Comparison of ENCODE assay signal across 22 cellular contexts in genomic region chr3:44874308-44874707, GRCh38. TPM values are rescaled to one million over a fixed set of nuclear protein-coding genes. Genes with fewer than 3 reads are reported as not detected.
DNase-seq lines count a peak whose midpoint lies in the region; ATAC-seq, FAIRE-seq and TF ChIP-seq lines count a peak whose summit lies in the region.
"Had no signal": no experiment of that assay in that cellular context is flagged by ENCODE, and none has a peak within 500 bp of the region (broad histone marks: within the 10 kb centered on the region; RNA-seq: fewer than 3 reads in every experiment).

Gene TGM4, plus strand, starts transcription at chr3:44874608. Its CDS starts 71 bp downstream, at chr3:44874679.

- H3K9ac ChIP-seq in IMR-90 (ENCODE audit: low read depth, low read length) (no peak within 1 kb of the TSS), mesenchymal stem cell (ENCODE audit: low read length) (no peak within 1 kb of the TSS), HepG2 (ENCODE audit: insufficient read depth, low read depth, low read length) (no peak within 1 kb of the TSS)
- H3K9ac ChIP-seq: BLaER1 had no signal

- TF ChIP-seq CTCF in IMR-90 (conservative IDR thresholded peaks at IDR 0.05; ENCODE audit: low read depth, low read length), result no peak
- TF ChIP-seq CTCF in type B pancreatic cell (conservative IDR thresholded peaks at IDR 0.05), result no peak
- TF ChIP-seq CTCF in HepG2 (CRISPR knock-in tag; IDR thresholded peaks at IDR 0.05), result no peak

- BruUV-seq in IMR-90 (replicated peaks; lab: Mats Ljungman, UMichigan) (no TSS peak), HepG2 (replicated peaks; lab: Mats Ljungman, UMichigan) (no TSS peak)

- no peak within 1 kb of the TSS for H2BK12ac ChIP-seq in mesenchymal stem cell (ENCODE audit: low read length in 2 of 2)

- in situ Hi-C loops in IMR-90 (cut with MboI; ENCODE audit: low sequenced_read_pairs), result no loop called here
- in situ Hi-C loops in HepG2 (cut with HindIII; ENCODE audit: extremely low pct_ligation_motif_present, low pct_unique_long_range_greater_than_20kb), result no loop called here

- no peak within 1 kb of the TSS for H2BK5ac ChIP-seq in IMR-90 (ENCODE audit: low read depth, low read length, poor library complexity, severe bottlenecking)
- H2BK5ac ChIP-seq in mesenchymal stem cell (ENCODE audit: low read depth, low read length, poor library complexity, severe bottlenecking), result no peak within 1 kb of the TSS

- ATAC-seq in IMR-90 (ENCODE audit: low read depth) (no peak), HepG2 (no peak), GM19397 (IDR thresholded peaks at IDR 0.05; ENCODE audit: unreplicated experiment) (no peak)
- ATAC-seq: A549; CD8-positive, alpha-beta T cell had no signal

- H4K91ac ChIP-seq in IMR-90 (ENCODE audit: insufficient read depth, low read depth, low read length) (no peak within 1 kb of the TSS), mesenchymal stem cell (ENCODE audit: low read length) (no peak within 1 kb of the TSS)

- CTCF ChIA-PET in IMR-90 (lab: Yijun Ruan, JAX) (no interaction called here), HepG2 (lab: Yijun Ruan, JAX; ENCODE audit: low intra/inter-chr PET ratio, low total read pairs) (no interaction called here)

- no peaks in the 10 kb centered on the region for H3K9me3 ChIP-seq in IMR-90 (ENCODE audit: control insufficient read depth, insufficient read depth, low read length)
- no peaks in the 10 kb centered on the region for H3K9me3 ChIP-seq in mesenchymal stem cell (ENCODE audit: control insufficient read depth, low read length)
- H3K9me3 ChIP-seq in HepG2 (ENCODE audit: low read length), result no peaks in the 10 kb centered on the region
- H3K9me3 ChIP-seq: A549, BE2C, BLaER1, Caco-2 had no signal

- H3K27me3 Mint-ChIP-seq in type B pancreatic cell, result no peaks in the 10 kb centered on the region
- H3K27me3 Mint-ChIP-seq: CD4-positive, alpha-beta T cell had no signal

- FAIRE-seq in HepG2 (lab: Jason Lieb, UNC), result no peak
- FAIRE-seq: A549, D721Med, G401.6, GM12891 had no signal

- no CpG with 5 or more reads among the region's 5 CpGs for whole genome bisulfite sequencing in IMR-90 (ENCODE audit: extremely low coverage in 2 of 2, insufficient read length in 1 of 2), 2 experiments
- 89% methylated on average over 5 of the region's 5 CpGs for WGBS in mesenchymal stem cell
- whole genome bisulfite sequencing in HepG2 (ENCODE audit: low lambda C conversion rate), result 60% methylated on average over 5 of the region's 5 CpGs

- no peak within 1 kb of the TSS for H3K14ac ChIP-seq in IMR-90 (replicated peaks; ENCODE audit: low read depth, low read length)
- no peak within 1 kb of the TSS for H3K14ac ChIP-seq in mesenchymal stem cell (ENCODE audit: low read length in 2 of 2)

- H3K4me2 ChIP-seq in IMR-90 (ENCODE audit: low read depth, low read length), result no peak within 1 kb of the TSS
- no peak within 1 kb of the TSS for H3K4me2 ChIP-seq in mesenchymal stem cell (ENCODE audit: low read length, poor library complexity, severe bottlenecking)
- H3K4me2 ChIP-seq in HepG2 (ENCODE audit: low read depth, low read length), result no peak within 1 kb of the TSS
- H3K4me2 ChIP-seq: A549, BLaER1 had no signal

- H4K8ac ChIP-seq in IMR-90 (ENCODE audit: low read depth in 2 of 2, low read length in 2 of 2) (no peak within 1 kb of the TSS), mesenchymal stem cell (ENCODE audit: low read length) (no peak within 1 kb of the TSS)

- no peaks in the 10 kb centered on the region for H3K4me1 Mint-ChIP-seq in type B pancreatic cell (ENCODE audit: unreplicated experiment)

- no peak within 1 kb of the TSS for H3K27ac Mint-ChIP-seq in type B pancreatic cell
- H3K27ac Mint-ChIP-seq: CD4-positive, alpha-beta T cell; CD8-positive, alpha-beta T cell had no signal

- H2AFZ ChIP-seq in IMR-90 (replicated peaks; ENCODE audit: low read length, poor library complexity) (peak within 1 kb of the TSS; percentile 28), mesenchymal stem cell (ENCODE audit: low read depth, low read length) (peak within 1 kb of the TSS; percentile 30), HepG2 (ENCODE audit: low read length) (no peak within 1 kb of the TSS)

- no peak within 1 kb of the TSS for H3K4ac ChIP-seq in IMR-90 (ENCODE audit: low read depth, low read length)
- no peak within 1 kb of the TSS for H3K4ac ChIP-seq in mesenchymal stem cell (ENCODE audit: low read depth in 1 of 2, low read length in 2 of 2)

- H3K18ac ChIP-seq in IMR-90 (ENCODE audit: low read depth, low read length) (no peak within 1 kb of the TSS), mesenchymal stem cell (ENCODE audit: low read depth in 1 of 2, low read length in 2 of 2) (no peak within 1 kb of the TSS)

- no peaks in the 10 kb centered on the region for H3K79me2 ChIP-seq in HepG2 (ENCODE audit: insufficient read depth, low read length)

- H2BK20ac ChIP-seq in IMR-90 (ENCODE audit: low read depth, low read length), result no peak within 1 kb of the TSS

- TF ChIP-seq POLR2A in IMR-90 (IDR thresholded peaks at IDR 0.05; ENCODE audit: low read depth, low read length) (no peak), HepG2 (IDR thresholded peaks at IDR 0.05; ENCODE audit: insufficient read depth in 1 of 2, low read depth in 2 of 2, low read length in 2 of 2) (no peak)

- DNase-seq in activated effector memory CD4-positive, alpha-beta T cell treated with anti-CD3 and anti-CD28 coated beads, Interleukin-2, amount 50 U/mL, for 16 hours, result peak; percentile 14
- no peak for DNase-seq in activated effector memory CD4-positive, alpha-beta T cell treated with Interleukin-2 at 50 U/mL for 16 hours
- DNase-seq in IMR-90 (no peak), mesenchymal stem cell (no peak), type B pancreatic cell (ENCODE audit: extremely low spot score, unreplicated experiment) (peak; percentile 29), HepG2 (ENCODE audit: low spot score) (no peak), superior temporal gyrus (ENCODE audit: extremely low spot score) (no peak)
- DNase-seq: BE2C; C1 segment of cervical spinal cord; Caco-2; Calu3; CD4-positive, alpha-beta T cell; CD8-positive, alpha-beta T cell; DMS79 treated with DMSO at 0.1 percent for 48 hours; GF-D8 had no signal

- no peaks in the 10 kb centered on the region for H3K9me1 ChIP-seq in IMR-90 (ENCODE audit: insufficient read depth, low read length)

- H3K79me1 ChIP-seq in IMR-90 (ENCODE audit: low read depth in 1 of 2, low read length in 2 of 2) (no peaks in the 10 kb centered on the region), mesenchymal stem cell (replicated peaks; ENCODE audit: low read length, poor library complexity, severe bottlenecking) (no peaks in the 10 kb centered on the region)

- H2AK5ac ChIP-seq in IMR-90 (ENCODE audit: low read depth, low read length) (no peak within 1 kb of the TSS), mesenchymal stem cell (ENCODE audit: low read length, severe bottlenecking) (no peak within 1 kb of the TSS)

- H3K27me3 ChIP-seq in IMR-90 (ENCODE audit: control insufficient read depth, insufficient read depth, low read length) (no peaks in the 10 kb centered on the region), mesenchymal stem cell (ENCODE audit: control insufficient read depth in 1 of 2, insufficient read depth in 1 of 2, low read length in 2 of 2) (no peaks in the 10 kb centered on the region), HepG2 (ENCODE audit: control insufficient read depth in 1 of 2, insufficient read depth in 2 of 2, low read length in 2 of 2) (no peaks in the 10 kb centered on the region)
- H3K27me3 ChIP-seq: BE2C, BLaER1 had no signal

- H2BK15ac ChIP-seq in IMR-90 (ENCODE audit: low read depth, low read length) (no peak within 1 kb of the TSS), mesenchymal stem cell (ENCODE audit: low read depth, poor library complexity, severe bottlenecking) (no peak within 1 kb of the TSS)

- no peaks in the 10 kb centered on the region for H3K4me1 ChIP-seq in IMR-90 (ENCODE audit: control insufficient read depth, insufficient read depth, low read length)
- no peaks in the 10 kb centered on the region for H3K4me1 ChIP-seq in mesenchymal stem cell (ENCODE audit: control insufficient read depth, insufficient read depth, low read depth, low read length)
- peaks cover 8% of the 10 kb centered on the region for H3K4me1 ChIP-seq in HepG2 (ENCODE audit: insufficient read depth, low read length)
- H3K4me1 ChIP-seq: BE2C, Caco-2 had no signal

- H4K20me1 ChIP-seq in IMR-90 (ENCODE audit: insufficient read depth, low read length) (no peaks in the 10 kb centered on the region), HepG2 (ENCODE audit: insufficient read depth, low read length) (no peaks in the 10 kb centered on the region)
- H4K20me1 ChIP-seq: BLaER1 had no signal

- H3K56ac ChIP-seq in IMR-90 (ENCODE audit: extremely low read depth, insufficient read depth, low read length), result no peak within 1 kb of the TSS

- H3K23ac ChIP-seq in IMR-90 (ENCODE audit: low read depth, low read length), result no peak within 1 kb of the TSS
- H3K23ac ChIP-seq in mesenchymal stem cell (ENCODE audit: low read length in 2 of 2), result no peak within 1 kb of the TSS

- no peak within 1 kb of the TSS for H2AK9ac ChIP-seq in IMR-90 (replicated peaks; ENCODE audit: low read depth, low read length, poor library complexity)

- dilution Hi-C loops in IMR-90 (cut with HindIII; ENCODE audit: low sequenced_read_pairs, unreplicated experiment), result no loop called here

- no peak for TF ChIP-seq RAD21 in IMR-90 (IDR thresholded peaks at IDR 0.05; ENCODE audit: low read length)
- no peak for TF ChIP-seq RAD21 in HepG2 (CRISPR knock-in tag; IDR thresholded peaks at IDR 0.05)

- H3K36me3 ChIP-seq in IMR-90 (ENCODE audit: control insufficient read depth, insufficient read depth, low read length) (no peaks in the 10 kb centered on the region), mesenchymal stem cell (ENCODE audit: control insufficient read depth in 1 of 2, insufficient read depth in 2 of 2, low read depth in 1 of 2, low read length in 2 of 2) (no peaks in the 10 kb centered on the region), HepG2 (replicated peaks in 1 of 2; ENCODE audit: control insufficient read depth in 1 of 2, insufficient read depth in 2 of 2, low read length in 2 of 2) (no peaks in the 10 kb centered on the region)
- H3K36me3 ChIP-seq: BE2C, BLaER1 had no signal

- intact Hi-C loops in IMR-90 (cut with micrococcal nuclease) (no loop called here), HepG2 (cut with micrococcal nuclease; ENCODE audit: unreplicated experiment) (no loop called here)

- H3K27ac ChIP-seq in IMR-90 (ENCODE audit: insufficient read depth, low read length), result no peak within 1 kb of the TSS
- no peak within 1 kb of the TSS for H3K27ac ChIP-seq in mesenchymal stem cell (ENCODE audit: low read length, poor library complexity, severe bottlenecking)
- no peak within 1 kb of the TSS for H3K27ac ChIP-seq in HepG2 (ENCODE audit: extremely low read length, insufficient read depth, low read length)
- H3K27ac ChIP-seq: 22Rv1, A549, BLaER1 had no signal

- H3K9me3 Mint-ChIP-seq in type B pancreatic cell, result no peaks in the 10 kb centered on the region
- H3K9me3 Mint-ChIP-seq: CD4-positive, alpha-beta T cell; CD8-positive, alpha-beta T cell had no signal

- H4K5ac ChIP-seq in IMR-90 (ENCODE audit: low read depth, low read length), result no peak within 1 kb of the TSS

- H3K36me3 Mint-ChIP-seq in type B pancreatic cell, result no peaks in the 10 kb centered on the region
- H3K36me3 Mint-ChIP-seq: CD8-positive, alpha-beta T cell had no signal

- H3K4me3 Mint-ChIP-seq in type B pancreatic cell, result no peak within 1 kb of the TSS
- H3K4me3 Mint-ChIP-seq: CD4-positive, alpha-beta T cell; CD8-positive, alpha-beta T cell had no signal

- no peak within 1 kb of the TSS for H3K4me3 ChIP-seq in IMR-90 (ENCODE audit: insufficient read depth, low read depth, low read length)
- H3K4me3 ChIP-seq in mesenchymal stem cell (ENCODE audit: insufficient read depth in 1 of 2, low read depth in 1 of 2, low read length in 2 of 2), result no peak within 1 kb of the TSS
- no peak within 1 kb of the TSS for H3K4me3 ChIP-seq in HepG2 (replicated peaks in 1 of 3; ENCODE audit: insufficient read depth in 1 of 3, low read depth in 2 of 3, low read length in 3 of 3)
- H3K4me3 ChIP-seq: A549, BLaER1 had no signal

- H2BK120ac ChIP-seq in IMR-90 (ENCODE audit: low read depth, low read length), result no peak within 1 kb of the TSS
- H2BK120ac ChIP-seq in mesenchymal stem cell (ENCODE audit: low read depth, low read length), result no peak within 1 kb of the TSS

- POLR2A ChIA-PET in IMR-90 (lab: Charles Lee; ENCODE audit: unreplicated experiment) (no interaction called here), HepG2 (lab: Yijun Ruan, JAX) (no interaction called here)

- TF ChIP-seq EP300 in HepG2 (IDR thresholded peaks at IDR 0.05; ENCODE audit: low read depth in 2 of 2, low read length in 2 of 2), result no peak
- TF ChIP-seq EP300 in HepG2 (CRISPR knock-in tag; IDR thresholded peaks at IDR 0.05; ENCODE audit: borderline replicate concordance), result no peak

RNA-seq across cellular contexts. Expression of gene TGM4, which starts in this region (rescaled TPM):
- total RNA-seq in IMR-90 (2012; rRNA removed) (under 0.01 TPM in 1 of 2 replicates, not detected in the other), type B pancreatic cell (ENCODE audit: low replicate concordance) (not detected in 2 replicates), HepG2 (2016; rRNA removed; fragmentation: Illumina TruSeq; extraction: Trizol) (0.15 and 0.18 TPM in 2 replicates)
- polyA plus RNA-seq in IMR-90 (2012; rRNA removed) (0.03 and 0.10 TPM in 2 replicates), HepG2 (2011; rRNA removed) (0.07 and 0.10 TPM in 2 replicates)
- 0.01 TPM in 1 of 2 replicates, not detected in the other for polyA plus RNA-seq in IMR-90 (2012; cell fraction: cytosol; rRNA removed)
- polyA plus RNA-seq in IMR-90 (2012; cell fraction: nucleus; rRNA removed; ENCODE audit: low replicate concordance), result 0.07 and 0.09 TPM in 2 replicates
- polyA plus RNA-seq in mesenchymal stem cell (2013, experiment 1 of 2), result 0.01 TPM
- polyA plus RNA-seq in mesenchymal stem cell (2013, experiment 2 of 2), result not detected
- 0.09 TPM in 1 of 2 replicates, not detected in the other for total RNA-seq in HepG2 (2016; cell fraction: cytosol; rRNA removed; fragmentation: Illumina TruSeq; extraction: Trizol; ENCODE audit: low read depth)
- 0.16 and 0.26 TPM in 2 replicates for total RNA-seq in HepG2 (2016; cell fraction: insoluble cytoplasmic fraction; rRNA removed; fragmentation: Illumina TruSeq; extraction: Trizol)
- 0.19 and 0.55 TPM in 2 replicates for total RNA-seq in HepG2 (2016; cell fraction: membrane; rRNA removed; fragmentation: Illumina TruSeq; extraction: Trizol)
- total RNA-seq in HepG2 (2016; cell fraction: nucleus; rRNA removed; fragmentation: Illumina TruSeq; extraction: Trizol), result 0.28 TPM in 1 of 2 replicates, not detected in the other
- polyA plus RNA-seq in HepG2 (2011; cell fraction: cytosol; rRNA removed), result 0.07 and 0.08 TPM in 2 replicates
- polyA plus RNA-seq in HepG2 (2011; cell fraction: nucleus; rRNA removed), result 0.05 and 0.09 TPM in 2 replicates
- 0.09 and 0.11 TPM in 2 replicates for polyA plus RNA-seq in HepG2 (2012)
- polyA plus RNA-seq in HepG2 (2016; cell fraction: cytosol; fragmentation: Illumina TruSeq; extraction: Trizol; ENCODE audit: low read depth), result 0.02 and 0.06 TPM in 2 replicates
- 0.14 and 0.17 TPM in 2 replicates for polyA plus RNA-seq in HepG2 (2016; cell fraction: insoluble cytoplasmic fraction; fragmentation: Illumina TruSeq; extraction: Trizol; ENCODE audit: low read depth)
- polyA plus RNA-seq in HepG2 (2016; cell fraction: membrane; fragmentation: Illumina TruSeq; extraction: Trizol; ENCODE audit: low read depth), result 0.08 and 0.12 TPM in 2 replicates
- polyA plus RNA-seq in HepG2 (2016; cell fraction: nucleus; fragmentation: Illumina TruSeq; extraction: Trizol; ENCODE audit: insufficient read depth, low read depth), result 0.25 and 0.30 TPM in 2 replicates
- polyA minus RNA-seq in HepG2 (2011; rRNA and poly(A)+ RNA removed; ENCODE audit: low replicate concordance), result not detected in 2 replicates
- polyA minus RNA-seq in HepG2 (2011; cell fraction: cytosol; rRNA and poly(A)+ RNA removed), result not detected in 2 replicates
- not detected in 2 replicates for polyA minus RNA-seq in HepG2 (2011; cell fraction: nucleus; rRNA and poly(A)+ RNA removed)
- total RNA-seq: Caco-2; CD4-positive, alpha-beta T cell; CD8-positive, alpha-beta T cell had no signal

Comparison
In these comparisons a context has a peak if more than half of its experiments do, and no peak if none do; other contexts are left out.
1. Peak in DNase-seq in type B pancreatic cell; RNA of the gene not detected or under 1 TPM.